Comparison of ENCODE assay signal across 1 cellular context in genomic region chr22:20531404-20532181, GRCh38.
TF ChIP-seq lines count a peak whose summit lies in the region.

No MANE protein-coding gene starts in this region.

TF ChIP-seq in HEK293, 187 proteins besides CTCF, POLR2A, EP300 and RAD21 (continued from another document):
- TF ChIP-seq PRDM10 (tag by site-specific recombination; IDR thresholded peaks at IDR 0.05) = 0 out of 2 replicates have a peak, but pooled peaks have one; percentile 13
